In genomic region chr11:15696069-15696468, GRCh38 we compare ENCODE assay signal across 23 cellular contexts.
DNase-seq lines count a peak whose midpoint lies in the region; ATAC-seq and TF ChIP-seq lines count a peak whose summit lies in the region.
"Had no signal": no experiment of that assay in that cellular context is flagged by ENCODE, and none has a peak within 500 bp of the region (broad histone marks: within the 10 kb centered on the region; RNA-seq: fewer than 3 reads in every experiment).

No MANE protein-coding gene starts in this region.

- H3K4me1 ChIP-seq in endodermal cell (ENCODE audit: control insufficient read depth, insufficient read depth, low read length) (peaks cover 9% of the 10 kb centered on the region), lung (ENCODE audit: control insufficient read depth in 2 of 2, insufficient read depth in 2 of 2, low read length in 2 of 2) (no peaks in the 10 kb centered on the region)
- H3K4me1 ChIP-seq: BE2C, BLaER1 had no signal

- WGBS in endodermal cell (ENCODE audit: insufficient coverage in 1 of 2, insufficient read length in 1 of 2), 2 experiments, result 65 to 78% methylated on average over 2 to 3 of the region's 3 CpGs
- 76 to 93% methylated on average over 3 of the region's 3 CpGs for WGBS in lung, 2 donors

- ATAC-seq in lung (ENCODE audit: insufficient read depth, low FRiP score) (no peak), HG03432 (IDR thresholded peaks at IDR 0.05; ENCODE audit: unreplicated experiment) (no peak), GM21367 (IDR thresholded peaks at IDR 0.05; ENCODE audit: unreplicated experiment) (no peak)
- ATAC-seq: GM12878 had no signal

- H3K27me3 ChIP-seq in endodermal cell (ENCODE audit: control insufficient read depth, insufficient read depth, low read length, poor library complexity, severe bottlenecking) (no peaks in the 10 kb centered on the region), lung (ENCODE audit: control insufficient read depth, insufficient read depth) (no peaks in the 10 kb centered on the region)
- H3K27me3 ChIP-seq: BE2C, BLaER1 had no signal

- H3K9me3 Mint-ChIP-seq in endodermal cell, result peaks cover 22% of the 10 kb centered on the region

- no peak for TF ChIP-seq CTCF in endodermal cell (conservative IDR thresholded peaks at IDR 0.05)
- no peak for TF ChIP-seq CTCF in lung (IDR thresholded peaks at IDR 0.05; ENCODE audit: control extremely low read depth, extremely low read depth)

- H3K27ac Mint-ChIP-seq in endodermal cell, result no peak overlapping the region
- H3K27ac Mint-ChIP-seq: CD14-positive monocyte; CD4-positive, alpha-beta memory T cell; CD4-positive, CD25-positive, alpha-beta regulatory T cell; CD8-positive, alpha-beta memory T cell had no signal

- DNase-seq in endodermal cell, result peak; percentile 54
- DNase-seq in lung (ENCODE audit: low spot score), result peak; percentile 4
- no peak for DNase-seq in GM19238 (ENCODE audit: insufficient read length, low spot score)
- DNase-seq: 8988T; ACHN; BE2C; C1 segment of cervical spinal cord; CD4-positive, alpha-beta memory T cell; CD4-positive, CD25-positive, alpha-beta regulatory T cell; CD8-positive, alpha-beta memory T cell; COR-L47; DMS 273 treated with DMSO at 0.1 percent for 48 hours; DMS153; DMS53; DMS79; DND-41; EL; GDM1 had no signal

- H3K36me3 ChIP-seq in endodermal cell (ENCODE audit: control insufficient read depth, insufficient read depth, low read length) (no peaks in the 10 kb centered on the region), lung (ENCODE audit: control insufficient read depth in 2 of 2, insufficient read depth in 2 of 2, low read length in 2 of 2) (no peaks in the 10 kb centered on the region)
- H3K36me3 ChIP-seq: BE2C, BLaER1 had no signal

- H3K9ac ChIP-seq in endodermal cell (ENCODE audit: extremely low read depth, low read length, poor library complexity, severe bottlenecking), result peak overlapping the region; percentile 55
- H3K9ac ChIP-seq: BLaER1 had no signal

- H3K9me3 ChIP-seq in endodermal cell (ENCODE audit: control insufficient read depth, low read length) (peaks cover 18% of the 10 kb centered on the region), lung (ENCODE audit: control insufficient read depth in 2 of 2, insufficient read depth in 1 of 2, low read length in 1 of 2) (peaks cover 0 to 2% of the 10 kb centered on the region in 2 donors)
- H3K9me3 ChIP-seq: BE2C, BLaER1 had no signal

- H3K4me3 ChIP-seq in endodermal cell (ENCODE audit: low read length) (peak overlapping the region; percentile 14), lung (no peak overlapping the region)
- H3K4me3 ChIP-seq: BLaER1, GM12878 had no signal

- no peak overlapping the region for H3K4me3 Mint-ChIP-seq in endodermal cell
- H3K4me3 Mint-ChIP-seq: CD14-positive monocyte; CD4-positive, alpha-beta memory T cell; CD4-positive, CD25-positive, alpha-beta regulatory T cell; CD8-positive, alpha-beta memory T cell had no signal

- peaks cover 1% of the 10 kb centered on the region for H3K36me3 Mint-ChIP-seq in endodermal cell (ENCODE audit: low read depth)
- H3K36me3 Mint-ChIP-seq: CD14-positive monocyte; CD4-positive, alpha-beta memory T cell; CD4-positive, CD25-positive, alpha-beta regulatory T cell; CD8-positive, alpha-beta memory T cell had no signal

- H3K27ac ChIP-seq in endodermal cell (ENCODE audit: low read depth, low read length) (peak overlapping the region; percentile 34), lung (ENCODE audit: low read depth in 1 of 2, low read length in 1 of 2) (no peak overlapping the region)
- H3K27ac ChIP-seq: BLaER1 had no signal

- H3K27me3 Mint-ChIP-seq in endodermal cell (ENCODE audit: insufficient read depth), result peaks cover 7% of the 10 kb centered on the region
- H3K27me3 Mint-ChIP-seq: CD4-positive, alpha-beta memory T cell; CD4-positive, CD25-positive, alpha-beta regulatory T cell had no signal

- H3K4me1 Mint-ChIP-seq in endodermal cell, result peaks cover 16% of the 10 kb centered on the region
- H3K4me1 Mint-ChIP-seq: CD14-positive monocyte; CD4-positive, alpha-beta memory T cell; CD4-positive, CD25-positive, alpha-beta regulatory T cell; CD8-positive, alpha-beta memory T cell had no signal
